8 cellular contexts compared by ENCODE assay signal in the genomic region with DNA sequence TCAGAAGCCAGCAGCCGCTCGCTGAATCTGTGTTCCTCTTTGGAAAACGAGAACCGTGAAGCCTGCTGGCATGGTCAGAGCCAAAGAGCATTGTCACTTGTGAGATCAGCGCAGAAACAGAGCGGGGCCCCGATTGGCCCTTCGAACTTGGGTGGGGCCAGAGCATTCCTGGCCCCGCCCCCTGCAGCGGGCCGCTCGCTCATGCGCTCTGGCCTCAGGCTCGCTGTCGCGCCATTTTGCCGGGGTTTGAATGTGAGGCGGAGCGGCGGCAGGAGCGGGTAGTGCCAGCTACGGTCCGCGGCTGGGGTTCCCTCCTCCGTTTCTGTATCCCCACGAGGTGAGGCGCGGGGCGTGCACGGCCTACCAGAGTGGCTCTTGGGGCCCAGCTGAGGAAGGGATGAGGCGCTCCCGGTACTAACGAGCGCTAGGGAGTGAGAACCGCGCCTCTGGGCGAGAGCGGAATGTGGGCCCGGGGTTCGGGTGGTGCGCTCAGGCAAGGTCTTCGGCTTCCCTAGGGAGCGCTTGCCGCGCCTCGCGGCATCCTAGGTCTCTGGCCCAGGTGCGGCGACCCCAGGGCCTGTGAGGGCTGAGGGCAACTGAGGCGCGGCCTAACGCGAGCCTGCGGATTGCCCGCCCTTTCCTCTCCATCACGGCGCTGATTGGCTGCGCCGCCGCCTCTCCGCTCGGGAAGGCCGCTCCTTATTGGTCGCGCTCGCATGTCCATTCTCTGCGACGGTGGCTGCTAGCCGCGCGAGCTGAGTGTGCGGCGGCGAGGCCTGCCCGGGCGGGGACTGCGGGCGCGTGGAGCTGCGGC. TPM values are rescaled to one million over a fixed set of nuclear protein-coding genes. Genes with fewer than 3 reads are reported as not detected.
DNase-seq lines count a peak whose midpoint lies in the region; ATAC-seq and TF ChIP-seq lines count a peak whose summit lies in the region.

A gene with protein sequence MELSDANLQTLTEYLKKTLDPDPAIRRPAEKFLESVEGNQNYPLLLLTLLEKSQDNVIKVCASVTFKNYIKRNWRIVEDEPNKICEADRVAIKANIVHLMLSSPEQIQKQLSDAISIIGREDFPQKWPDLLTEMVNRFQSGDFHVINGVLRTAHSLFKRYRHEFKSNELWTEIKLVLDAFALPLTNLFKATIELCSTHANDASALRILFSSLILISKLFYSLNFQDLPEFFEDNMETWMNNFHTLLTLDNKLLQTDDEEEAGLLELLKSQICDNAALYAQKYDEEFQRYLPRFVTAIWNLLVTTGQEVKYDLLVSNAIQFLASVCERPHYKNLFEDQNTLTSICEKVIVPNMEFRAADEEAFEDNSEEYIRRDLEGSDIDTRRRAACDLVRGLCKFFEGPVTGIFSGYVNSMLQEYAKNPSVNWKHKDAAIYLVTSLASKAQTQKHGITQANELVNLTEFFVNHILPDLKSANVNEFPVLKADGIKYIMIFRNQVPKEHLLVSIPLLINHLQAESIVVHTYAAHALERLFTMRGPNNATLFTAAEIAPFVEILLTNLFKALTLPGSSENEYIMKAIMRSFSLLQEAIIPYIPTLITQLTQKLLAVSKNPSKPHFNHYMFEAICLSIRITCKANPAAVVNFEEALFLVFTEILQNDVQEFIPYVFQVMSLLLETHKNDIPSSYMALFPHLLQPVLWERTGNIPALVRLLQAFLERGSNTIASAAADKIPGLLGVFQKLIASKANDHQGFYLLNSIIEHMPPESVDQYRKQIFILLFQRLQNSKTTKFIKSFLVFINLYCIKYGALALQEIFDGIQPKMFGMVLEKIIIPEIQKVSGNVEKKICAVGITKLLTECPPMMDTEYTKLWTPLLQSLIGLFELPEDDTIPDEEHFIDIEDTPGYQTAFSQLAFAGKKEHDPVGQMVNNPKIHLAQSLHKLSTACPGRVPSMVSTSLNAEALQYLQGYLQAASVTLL (plus strand): TSS at position 226 of the 814 bp plus-strand sequence. CDS start 12,152 bp downstream, outside the sequence.

- peak within 1 kb of the TSS; percentile 57 for H2AFZ ChIP-seq in KMS-11 (ENCODE audit: low read depth)

- peaks cover 42% of the 10 kb centered on the region for H3K4me1 ChIP-seq in KMS-11 (ENCODE audit: low read depth, poor library complexity, severe bottlenecking)
- H3K4me1 ChIP-seq in Peyer's patch: peaks cover 0 to 12% (median 5%) of the 10 kb centered on the region in 4 donors
- peaks cover 8% of the 10 kb centered on the region for H3K4me1 ChIP-seq in muscle layer of colon (ENCODE audit: insufficient read depth, low read length)

- H3K27ac ChIP-seq in KMS-11: peak within 1 kb of the TSS; percentile 96
- peak within 1 kb of the TSS; percentile 91 to 99 (median 94) for H3K27ac ChIP-seq in Peyer's patch
- H3K27ac ChIP-seq in muscle layer of colon (ENCODE audit: low read depth, low read length): peak within 1 kb of the TSS; percentile 94

- H3K27me3 ChIP-seq in KMS-11 (ENCODE audit: insufficient read depth, low read depth): no peaks in the 10 kb centered on the region
- no peaks in the 10 kb centered on the region for H3K27me3 ChIP-seq in Peyer's patch
- H3K27me3 ChIP-seq in muscle layer of colon (ENCODE audit: control insufficient read depth in 1 of 2, insufficient read depth in 2 of 2, low read length in 2 of 2): no peaks in the 10 kb centered on the region

- TF ChIP-seq POLR2A in Peyer's patch (IDR thresholded peaks at IDR 0.05): peak; percentile 71 to 79

- TF ChIP-seq CTCF in KMS-11 (conservative IDR thresholded peaks at IDR 0.05; ENCODE audit: low read depth, low read length) (no peak), Peyer's patch (IDR thresholded peaks at IDR 0.05) (peak in 3 of 6 experiments; percentile 55 to 64 (median 56))

- H3K36me3 ChIP-seq in KMS-11 (ENCODE audit: insufficient read depth) (no peaks in the 10 kb centered on the region; the same call in 1 of the 2 replicates), Peyer's patch (no peaks in the 10 kb centered on the region), muscle layer of colon (ENCODE audit: insufficient read depth, low read length) (peaks cover 1% of the 10 kb centered on the region)

- ATAC-seq in GM21737 (IDR thresholded peaks at IDR 0.05; ENCODE audit: unreplicated experiment) (peak; percentile 81), esophagus mucosa (peak; percentile 96)

- peaks cover 29% of the 10 kb centered on the region; the same call in 1 of the 2 replicates for H4K20me1 ChIP-seq in KMS-11 (ENCODE audit: insufficient read depth)

- H3K79me2 ChIP-seq in KMS-11 (ENCODE audit: insufficient read depth, low read depth): peaks cover 47% of the 10 kb centered on the region

- H3K9ac ChIP-seq in KMS-11 (peak within 1 kb of the TSS; percentile 99), muscle layer of colon (ENCODE audit: low read length) (peak within 1 kb of the TSS; percentile 57)

- H3K4me2 ChIP-seq in KMS-11: peak within 1 kb of the TSS; percentile 93

- DNase-seq in DMS53 treated with DMSO at 0.1 percent for 48 hours (lab: John Stamatoyannopoulos, UW; ENCODE audit: unreplicated experiment) (peak; percentile 92), Peyer's patch (peak; percentile 93 to 97 (median 97))
- peak; percentile 97 to 98 for DNase-seq in activated T-cell treated with anti-CD3 and anti-CD28 coated beads, Interleukin-2, amount 50 U/mL, for 48 hours
- peak; percentile 83 for DNase-seq in stimulated activated CD8-positive, alpha-beta memory T cell treated with anti-CD3 and anti-CD28 coated beads, Interleukin-7, amount 100 ng/mL, for 24 hours (ENCODE audit: low read depth)

- no peaks in the 10 kb centered on the region for H3K9me3 ChIP-seq in Peyer's patch
- no peaks in the 10 kb centered on the region for H3K9me3 ChIP-seq in muscle layer of colon (ENCODE audit: low read length)

- H3K4me3 ChIP-seq in KMS-11 (IDR thresholded peaks at IDR 0.05; ENCODE audit: insufficient read depth, low read depth, low read length) (no peak within 1 kb of the TSS), Peyer's patch (peak within 1 kb of the TSS; percentile 83 to 100 (median 92)), muscle layer of colon (ENCODE audit: low read depth in 1 of 2, low read length in 2 of 2) (peak within 1 kb of the TSS; percentile 93 to 95)

RNA-seq across cellular contexts. Expression of the gene that starts here (rescaled TPM):
- total RNA-seq in Peyer's patch (10 to 100 TPM; 10.2 to 43.7 (median 20.9) TPM), esophagus mucosa (62.2 TPM)
